15 cellular contexts compared by ENCODE assay signal in genomic region chr11:15743244-15743629, GRCh38.
DNase-seq lines count a peak whose midpoint lies in the region; ATAC-seq and TF ChIP-seq lines count a peak whose summit lies in the region.
"Had no signal": no experiment of that assay in that cellular context is flagged by ENCODE, and none has a peak within 500 bp of the region (broad histone marks: within the 10 kb centered on the region; RNA-seq: fewer than 3 reads in every experiment).

No MANE protein-coding gene starts in this region.

- no peaks in the 10 kb centered on the region for H3K27me3 ChIP-seq in esophagus muscularis mucosa
- H3K27me3 ChIP-seq: BLaER1 treated with 17β-estradiol and CSF1 and Interleukin-3, amounts not matched to agents 10 nM and 100 nM had no signal

- ATAC-seq in HG02884 (IDR thresholded peaks at IDR 0.05; ENCODE audit: unreplicated experiment), result no peak

- no peak overlapping the region for H3K27ac ChIP-seq in esophagus muscularis mucosa (replicated peaks in 1 of 4)
- H3K27ac ChIP-seq: HL-60 had no signal

- intact Hi-C loops in esophagus muscularis mucosa (cut with DNase I), result no loop called here

- no peaks in the 10 kb centered on the region for H3K9me3 ChIP-seq in esophagus muscularis mucosa
- H3K9me3 ChIP-seq: BLaER1 treated with 17β-estradiol and CSF1 and Interleukin-3, amounts not matched to agents 10 nM and 100 nM; HAP-1 had no signal

- H3K4me3 Mint-ChIP-seq in nephron progenitor cell, result no peak overlapping the region
- H3K4me3 Mint-ChIP-seq: CD4-positive, CD25-positive, alpha-beta regulatory T cell had no signal

- H3K36me3 ChIP-seq in esophagus muscularis mucosa, result no peaks in the 10 kb centered on the region
- H3K36me3 ChIP-seq: BLaER1 treated with 17β-estradiol and CSF1 and Interleukin-3, amounts not matched to agents 10 nM and 100 nM; HAP-1 had no signal

- TF ChIP-seq EP300 in esophagus muscularis mucosa (IDR thresholded peaks at IDR 0.05), result no peak

- TF ChIP-seq CTCF in esophagus muscularis mucosa (IDR thresholded peaks at IDR 0.05) (no peak), nephron progenitor cell (IDR thresholded peaks at IDR 0.05) (no peak)

- peaks cover 19% of the 10 kb centered on the region for H3K9me3 Mint-ChIP-seq in nephron progenitor cell

- TF ChIP-seq POLR2A in esophagus muscularis mucosa (IDR thresholded peaks at IDR 0.05; ENCODE audit: low read depth), result no peak

- no peaks in the 10 kb centered on the region for H3K4me1 ChIP-seq in esophagus muscularis mucosa
- H3K4me1 ChIP-seq: HAP-1 had no signal

- DNase-seq in NCI-H1436 treated with DMSO at 0.1 percent for 48 hours (lab: John Stamatoyannopoulos, UW) (peak; percentile 36), NCI-H1436 (lab: John Stamatoyannopoulos, UW) (no peak), esophagus muscularis mucosa (ENCODE audit: extremely low spot score) (peak; percentile 12), nephron progenitor cell (peak; percentile 9), NCI-H146 treated with DMSO at 0.1 percent for 48 hours (lab: John Stamatoyannopoulos, UW; ENCODE audit: unreplicated experiment) (no peak), GM19238 (ENCODE audit: insufficient read length, low spot score) (no peak)
- DNase-seq: ACHN; Calu3; CD4-positive, CD25-positive, alpha-beta regulatory T cell; DND-41; GDM1 had no signal

- H3K4me3 ChIP-seq in esophagus muscularis mucosa, result no peak overlapping the region
- H3K4me3 ChIP-seq: BLaER1 treated with 17β-estradiol and CSF1 and Interleukin-3, amounts not matched to agents 10 nM and 100 nM; HAP-1 had no signal

- peaks cover 41% of the 10 kb centered on the region for H3K4me1 Mint-ChIP-seq in nephron progenitor cell
- H3K4me1 Mint-ChIP-seq: CD4-positive, CD25-positive, alpha-beta regulatory T cell had no signal

- peaks cover 8% of the 10 kb centered on the region for H3K36me3 Mint-ChIP-seq in nephron progenitor cell (ENCODE audit: low read depth)
- H3K36me3 Mint-ChIP-seq: CD4-positive, CD25-positive, alpha-beta regulatory T cell had no signal

- H3K27ac Mint-ChIP-seq in nephron progenitor cell, result peak overlapping the region; percentile 94
- H3K27ac Mint-ChIP-seq: CD4-positive, CD25-positive, alpha-beta regulatory T cell had no signal

- peaks cover 4% of the 10 kb centered on the region for H3K27me3 Mint-ChIP-seq in nephron progenitor cell (ENCODE audit: low read depth, poor library complexity)
- H3K27me3 Mint-ChIP-seq: CD4-positive, CD25-positive, alpha-beta regulatory T cell had no signal

Comparison
In these comparisons a context has a peak if more than half of its experiments do, and no peak if none do; other contexts are left out.
1. DNase-seq: peak in NCI-H1436 treated with DMSO at 0.1 percent for 48 hours (single experiment), esophagus muscularis mucosa (single experiment) and nephron progenitor cell (single experiment); none in NCI-H1436 (single experiment), NCI-H146 treated with DMSO at 0.1 percent for 48 hours (single experiment) and GM19238 (single experiment).